22 cellular contexts compared by ENCODE assay signal in the genomic region with DNA sequence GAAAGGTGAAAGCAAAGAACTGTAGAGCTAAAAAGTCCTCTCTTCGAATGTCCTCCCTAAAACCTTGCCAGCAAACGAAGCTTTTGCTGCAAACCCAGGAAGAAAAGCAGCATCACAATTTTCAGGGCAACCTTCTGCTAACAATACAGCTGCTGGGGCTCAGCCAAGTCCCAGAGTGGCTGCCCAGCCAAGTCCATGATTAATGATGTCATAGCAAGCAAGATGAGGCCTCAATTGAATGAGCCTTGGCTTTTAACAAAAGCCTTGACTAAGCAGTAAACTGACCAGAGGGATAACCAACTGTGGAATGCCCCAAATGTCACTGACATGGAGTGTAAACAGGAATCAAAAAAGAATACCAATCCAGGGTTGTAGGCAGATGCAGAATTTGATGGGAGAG.
DNase-seq lines count a peak whose midpoint lies in the region.
"Had no signal": no experiment of that assay in that cellular context is flagged by ENCODE, and none has a peak within 500 bp of the region (broad histone marks: within the 10 kb centered on the region; RNA-seq: fewer than 3 reads in every experiment).

No MANE protein-coding gene starts in this region.

- peak; percentile 30 for DNase-seq in EL
- peak; percentile 50 for DNase-seq in astrocyte of the hippocampus (ENCODE audit: low read depth, low spot score)
- peak; percentile 47 for DNase-seq in globus pallidus (ENCODE audit: low spot score)
- DNase-seq in pons (ENCODE audit: low spot score), result peak; percentile 45
- DNase-seq in CD1c-positive myeloid dendritic cell (ENCODE audit: extremely low spot score), result no peak
- no peak for DNase-seq in effector CD4-positive, alpha-beta T cell
- no peak for DNase-seq in COLO668 (lab: John Stamatoyannopoulos, UW; ENCODE audit: unreplicated experiment)
- no peak for DNase-seq in Kasumi-1 (lab: John Stamatoyannopoulos, UW)
- DNase-seq: activated CD4-positive, alpha-beta T cell treated with anti-CD3 and anti-CD28 coated beads, Interleukin-2, amount 50 U/mL, for 1 hour; activated CD8-positive, alpha-beta memory T cell treated with anti-CD3 and anti-CD28 coated beads, Interleukin-2, amount 10 ng/mL, durations not matched to agents 7 days and 5 days; activated naive CD4-positive, alpha-beta T cell treated with Interleukin-2 at 50 U/mL for 16 hours; activated T-cell treated with anti-CD3 and anti-CD28 coated beads, Interleukin-2, amount 50 U/mL, for 72 hours; foreskin melanocyte; islet precursor cell; lower lobe of right lung; NCI-H1436; NCI-H524; PC-9; Right ventricle myocardium superior; small intestine; stimulated activated CD4-positive, alpha-beta T cell treated with anti-CD3 and anti-CD28 coated beads, Interleukin-1b, Interleukin-23, amount 100 ng/mL, for 48 hours; T-helper 9 cell had no signal

Comparison
In these comparisons a context has a peak if more than half of its experiments do, and no peak if none do; other contexts are left out.
1. DNase-seq: peak in EL (single experiment), astrocyte of the hippocampus (single experiment), globus pallidus (single experiment) and pons (single experiment); none in CD1c-positive myeloid dendritic cell (single experiment), effector CD4-positive, alpha-beta T cell (single experiment), COLO668 (single experiment) and Kasumi-1 (0 of 2).